ENCODE assay signal across 9 cellular contexts in genomic region chr5:96483878-96484277, GRCh38. TPM values are rescaled to one million over a fixed set of nuclear protein-coding genes. Genes with fewer than 3 reads are reported as not detected.
A peak's percentile ranks its signal among the peaks of the same experiment; 100 is the strongest.
DNase-seq lines count a peak whose midpoint lies in the region; ATAC-seq and TF ChIP-seq lines count a peak whose summit lies in the region.
"Had no signal": no experiment of that assay in that cellular context is flagged by ENCODE, and none has a peak within 500 bp of the region (broad histone marks: within the 10 kb centered on the region; RNA-seq: fewer than 3 reads in every experiment).

No MANE protein-coding gene starts in this region.

- H3K9me3 Mint-ChIP-seq in WTC11 = no peaks in the 10 kb centered on the region
- no peaks in the 10 kb centered on the region for H3K9me3 Mint-ChIP-seq in activated T-cell treated with anti-CD3 and anti-CD28 coated beads, Interleukin-2, amount 50 U/mL, for 72 hours

- H3K27ac Mint-ChIP-seq in WTC11 = no peak overlapping the region
- no peak overlapping the region for H3K27ac Mint-ChIP-seq in activated T-cell treated with anti-CD3 and anti-CD28 coated beads, Interleukin-2, amount 50 U/mL, for 72 hours

- peak; percentile 73 for ATAC-seq in WTC11
- ATAC-seq in HG02885 (IDR thresholded peaks at IDR 0.05; ENCODE audit: poor library complexity, unreplicated experiment) = no peak
- no peak for ATAC-seq in activated T-cell treated with anti-CD3 and anti-CD28 coated beads, Interleukin-2, amount 50 U/mL, for 72 hours (replicated peaks in 1 of 2)

- DNase-seq in DMS 273 treated with DMSO at 0.1 percent for 48 hours (lab: John Stamatoyannopoulos, UW) (peak; percentile 74), HT-29 (ENCODE audit: low spot score) (peak; percentile 56), WTC11 (ENCODE audit: low spot score) (peak; percentile 17), iPS-NIHi7 (ENCODE audit: extremely low spot score) (peak; percentile 60), DMS153 treated with DMSO at 0.1 percent for 48 hours (lab: John Stamatoyannopoulos, UW; ENCODE audit: unreplicated experiment) (no peak)
- no peak for DNase-seq in activated CD4-positive, CD25-positive, alpha-beta regulatory T cell (lab: John Stamatoyannopoulos, UW)
- no peak for DNase-seq in activated T-cell treated with anti-CD3 and anti-CD28 coated beads, Interleukin-2, amount 50 U/mL, for 72 hours
- DNase-seq: NCI-H2029 had no signal

- no peaks in the 10 kb centered on the region for H3K4me1 Mint-ChIP-seq in WTC11
- H3K4me1 Mint-ChIP-seq in activated T-cell treated with anti-CD3 and anti-CD28 coated beads, Interleukin-2, amount 50 U/mL, for 72 hours (ENCODE audit: low read depth) = no peaks in the 10 kb centered on the region

- POLR2A ChIA-PET in WTC11 (lab: Charles Lee) = no interaction called here

- TF ChIP-seq CTCF in WTC11 (IDR thresholded peaks at IDR 0.05) = no peak

- no peak overlapping the region for H3K4me3 Mint-ChIP-seq in WTC11
- H3K4me3 Mint-ChIP-seq in activated T-cell treated with anti-CD3 and anti-CD28 coated beads, Interleukin-2, amount 50 U/mL, for 72 hours = no peak overlapping the region

- no peaks in the 10 kb centered on the region for H3K27me3 Mint-ChIP-seq in WTC11 (ENCODE audit: low read depth)
- peaks cover 14% of the 10 kb centered on the region for H3K27me3 Mint-ChIP-seq in activated T-cell treated with anti-CD3 and anti-CD28 coated beads, Interleukin-2, amount 50 U/mL, for 72 hours (ENCODE audit: low read depth)

- CTCF ChIA-PET in WTC11 (lab: Charles Lee) = interaction anchor here (0.9 to 1.2 kb wide), 2 partner anchors 52 to 112 kb away, joined by 3 to 5 read pairs; no protein-coding TSS in a partner anchor

- H3K36me3 Mint-ChIP-seq in WTC11 = no peaks in the 10 kb centered on the region
- H3K36me3 Mint-ChIP-seq in activated T-cell treated with anti-CD3 and anti-CD28 coated beads, Interleukin-2, amount 50 U/mL, for 72 hours (ENCODE audit: insufficient read depth in 2 of 2) = no peaks in the 10 kb centered on the region

TF ChIP-seq in WTC11, 78 proteins besides CTCF, POLR2A, EP300 and RAD21:
- TF ChIP-seq FOXK1 (CRISPR knock-in tag; IDR thresholded peaks at IDR 0.05) (no peak), OVOL2 (CRISPR knock-in tag; IDR thresholded peaks at IDR 0.05; ENCODE audit: borderline replicate concordance) (no peak), JUN (CRISPR knock-in tag; IDR thresholded peaks at IDR 0.05) (0 out of 2 replicates have a peak, but pooled peaks have one; percentile 43), ATF2 (CRISPR knock-in tag; IDR thresholded peaks at IDR 0.05; ENCODE audit: borderline replicate concordance, low read depth) (no peak), ZNF263 (CRISPR knock-in tag; IDR thresholded peaks at IDR 0.05; ENCODE audit: low read depth) (no peak), GRHL2 (CRISPR knock-in tag; IDR thresholded peaks at IDR 0.05; ENCODE audit: insufficient replicate concordance, severe bottlenecking) (no peak)
TF ChIP-seq in WTC11: peak in this region for 1.

RNA-seq across cellular contexts. Expression of gene PCSK1, which starts 50.8 kb away (rescaled TPM):
- total RNA-seq in HT-29 (2014; rRNA removed; shearing (Covaris generic)) = not detected in 2 replicates
- total RNA-seq in WTC11 (2021) = 2.7 to 4.5 TPM (median 3.6 TPM) in 3 replicates
- not detected for total RNA-seq in activated T-cell treated with anti-CD3 and anti-CD28 coated beads, Interleukin-2, amount 50 U/mL, for 72 hours

Comparison
In these comparisons a context has a peak if more than half of its experiments do, and no peak if none do; other contexts are left out.
1. DNase-seq: peak in DMS 273 treated with DMSO at 0.1 percent for 48 hours (single experiment), HT-29 (single experiment), WTC11 (single experiment) and iPS-NIHi7 (single experiment); none in activated CD4-positive, CD25-positive, alpha-beta regulatory T cell (0 of 4), DMS153 treated with DMSO at 0.1 percent for 48 hours (single experiment) and activated T-cell treated with anti-CD3 and anti-CD28 coated beads, Interleukin-2, amount 50 U/mL, for 72 hours (0 of 2).